Comparison of ENCODE assay signal across 25 cellular contexts in genomic region chr17:51722994-51723393, GRCh38.
DNase-seq lines count a peak whose midpoint lies in the region; ATAC-seq and TF ChIP-seq lines count a peak whose summit lies in the region.
"Had no signal": no experiment of that assay in that cellular context is flagged by ENCODE, and none has a peak within 500 bp of the region (broad histone marks: within the 10 kb centered on the region; RNA-seq: fewer than 3 reads in every experiment).

No MANE protein-coding gene starts in this region.

- H3K4me3 ChIP-seq in HEK293 (ENCODE audit: low read depth, low read length) = no peak overlapping the region
- H3K4me3 ChIP-seq in RWPE2 (ENCODE audit: severe bottlenecking) = no peak overlapping the region
- H3K4me3 ChIP-seq in neural progenitor cell = no peak overlapping the region
- H3K4me3 ChIP-seq: BLaER1, GM23338, Peyer's patch, SJSA1 had no signal

- H3K9me3 ChIP-seq in HEK293 (ENCODE audit: control insufficient read depth, insufficient read depth, low read depth, low read length) (no peaks in the 10 kb centered on the region), RWPE2 (ENCODE audit: severe bottlenecking) (no peaks in the 10 kb centered on the region), neural progenitor cell (ENCODE audit: low read depth) (no peaks in the 10 kb centered on the region)
- H3K9me3 ChIP-seq: BLaER1, Peyer's patch, SJSA1 had no signal

- POLR2A ChIA-PET in HEK293 (lab: Yijun Ruan, JAX) = no interaction called here

- H3F3A ChIP-seq in neural progenitor cell (ENCODE audit: low read depth) = no peaks in the 10 kb centered on the region

- peak overlapping the region; percentile 35 for H3K4me3 Mint-ChIP-seq in neural progenitor cell
- no peak overlapping the region for H3K4me3 Mint-ChIP-seq in activated CD4-positive, alpha-beta T cell treated with anti-CD3 and anti-CD28 coated beads, Interleukin-2, amount 10 ng/mL, durations not matched to agents 24 days and 14 days
- H3K4me3 Mint-ChIP-seq: CD4-positive, CD25-positive, alpha-beta regulatory T cell; GM23338; H9; HFFc6 had no signal

- intact Hi-C loops in Right ventricle myocardium inferior (cut with DNase I) = no loop called here
- intact Hi-C loops in activated CD4-positive, alpha-beta T cell treated with anti-CD3 and anti-CD28 coated beads, Interleukin-2, amount 10 ng/mL, durations not matched to agents 24 days and 14 days (cut with micrococcal nuclease) = no loop called here

- no peak overlapping the region for H3K9ac ChIP-seq in neural progenitor cell
- H3K9ac ChIP-seq: BLaER1 had no signal

- no peaks in the 10 kb centered on the region for H3K36me3 ChIP-seq in HEK293 (ENCODE audit: control insufficient read depth in 2 of 2, insufficient read depth in 1 of 2, low read length in 2 of 2)
- no peaks in the 10 kb centered on the region for H3K36me3 ChIP-seq in RWPE2 (ENCODE audit: low read depth)
- no peaks in the 10 kb centered on the region for H3K36me3 ChIP-seq in neural progenitor cell
- H3K36me3 ChIP-seq: BLaER1, Peyer's patch, SJSA1 had no signal

- no peaks in the 10 kb centered on the region for H3K79me2 ChIP-seq in neural progenitor cell (ENCODE audit: low read depth)

- no peaks in the 10 kb centered on the region for H3K27me3 Mint-ChIP-seq in neural progenitor cell (ENCODE audit: insufficient read depth, low read depth)
- peaks cover 3% of the 10 kb centered on the region for H3K27me3 Mint-ChIP-seq in activated CD4-positive, alpha-beta T cell treated with anti-CD3 and anti-CD28 coated beads, Interleukin-2, amount 10 ng/mL, durations not matched to agents 24 days and 14 days

- no peaks in the 10 kb centered on the region for H3K36me3 Mint-ChIP-seq in neural progenitor cell
- H3K36me3 Mint-ChIP-seq in activated CD4-positive, alpha-beta T cell treated with anti-CD3 and anti-CD28 coated beads, Interleukin-2, amount 10 ng/mL, durations not matched to agents 24 days and 14 days (ENCODE audit: low read depth) = no peaks in the 10 kb centered on the region
- H3K36me3 Mint-ChIP-seq: CD4-positive, CD25-positive, alpha-beta regulatory T cell had no signal

- H3K4me1 ChIP-seq in HEK293 (ENCODE audit: control insufficient read depth, insufficient read depth, low read length) = no peaks in the 10 kb centered on the region; the same call in 1 of the 2 replicates
- H3K4me1 ChIP-seq in RWPE2 (ENCODE audit: insufficient read depth, poor library complexity, severe bottlenecking) = no peaks in the 10 kb centered on the region
- H3K4me1 ChIP-seq in foreskin keratinocyte = no peaks in the 10 kb centered on the region
- no peaks in the 10 kb centered on the region for H3K4me1 ChIP-seq in neural progenitor cell
- H3K4me1 ChIP-seq: BLaER1, Peyer's patch, SJSA1 had no signal

- DNase-seq in RWPE2 (ENCODE audit: low spot score) (no peak), foreskin keratinocyte (peak; percentile 20 to 32), neural progenitor cell (ENCODE audit: low spot score) (no peak), Right ventricle myocardium inferior (ENCODE audit: missing footprints) (no peak)
- DNase-seq in activated T-cell treated with anti-CD3 and anti-CD28 coated beads, Interleukin-2, amount 50 U/mL, for 48 hours = no peak
- no peak for DNase-seq in activated CD4-positive, alpha-beta T cell treated with anti-CD3 and anti-CD28 coated beads, Interleukin-2, amount 10 ng/mL, durations not matched to agents 24 days and 14 days
- DNase-seq: CD4-positive, CD25-positive, alpha-beta regulatory T cell; DMS53; H9; HFFc6; KBM-7; MM.1S; NCI-H1694 treated with DMSO at 0.1 percent for 48 hours; NCI-H2081; NCI-H2171; NCI-H226; NCI-H510A; NCI-H69; OCI-M1; Peyer's patch; Right ventricle myocardium superior had no signal

- no peak for TF ChIP-seq CTCF in HEK293 (tag by site-specific recombination; IDR thresholded peaks at IDR 0.05)
- TF ChIP-seq CTCF in RWPE2 (IDR thresholded peaks at IDR 0.05; ENCODE audit: poor library complexity, severe bottlenecking) = no peak
- TF ChIP-seq CTCF in foreskin keratinocyte (conservative IDR thresholded peaks at IDR 0.05) = no peak
- no peak for TF ChIP-seq CTCF in neural progenitor cell (IDR thresholded peaks at IDR 0.05)

- no peak overlapping the region for H3K4me2 ChIP-seq in neural progenitor cell
- H3K4me2 ChIP-seq: BLaER1, GM23338 had no signal

- no peak overlapping the region for H2AFZ ChIP-seq in neural progenitor cell (replicated peaks)
- H2AFZ ChIP-seq: GM23338 had no signal

- peaks cover 10% of the 10 kb centered on the region for H3K4me1 Mint-ChIP-seq in neural progenitor cell
- peaks cover 3% of the 10 kb centered on the region for H3K4me1 Mint-ChIP-seq in activated CD4-positive, alpha-beta T cell treated with anti-CD3 and anti-CD28 coated beads, Interleukin-2, amount 10 ng/mL, durations not matched to agents 24 days and 14 days
- H3K4me1 Mint-ChIP-seq: CD4-positive, CD25-positive, alpha-beta regulatory T cell; GM23338; H9 had no signal

- CTCF ChIA-PET in HEK293 (lab: Yijun Ruan, JAX) = interaction anchor here (1.1 kb wide), 1 partner anchor 72 kb away, joined by 3 read pairs; no protein-coding TSS in a partner anchor

- H3K9me3 Mint-ChIP-seq in neural progenitor cell = no peaks in the 10 kb centered on the region
- H3K9me3 Mint-ChIP-seq in activated CD4-positive, alpha-beta T cell treated with anti-CD3 and anti-CD28 coated beads, Interleukin-2, amount 10 ng/mL, durations not matched to agents 24 days and 14 days = peaks cover 5% of the 10 kb centered on the region
- H3K9me3 Mint-ChIP-seq: GM23338, H9 had no signal

- H3K27me3 ChIP-seq in RWPE2 (ENCODE audit: insufficient read depth, poor library complexity, severe bottlenecking) = no peaks in the 10 kb centered on the region
- H3K27me3 ChIP-seq in foreskin keratinocyte = no peaks in the 10 kb centered on the region
- H3K27me3 ChIP-seq in neural progenitor cell = no peaks in the 10 kb centered on the region
- H3K27me3 ChIP-seq: BLaER1, Peyer's patch, SJSA1 had no signal

- no peaks in the 10 kb centered on the region for H4K20me1 ChIP-seq in neural progenitor cell (ENCODE audit: low read depth)
- H4K20me1 ChIP-seq: BLaER1 had no signal

- H3K27ac ChIP-seq in HEK293 (ENCODE audit: extremely low read depth, low read depth, low read length) (no peak overlapping the region), RWPE2 (ENCODE audit: poor library complexity, severe bottlenecking) (no peak overlapping the region), foreskin keratinocyte (no peak overlapping the region), neural progenitor cell (no peak overlapping the region)
- H3K27ac ChIP-seq: BLaER1, Peyer's patch, SJSA1 had no signal

- ATAC-seq in RWPE2 (ENCODE audit: low read depth) = peak; percentile 53; the same call in 1 of the 3 replicates
- ATAC-seq in foreskin keratinocyte = peak; percentile 62
- no peak for ATAC-seq in Right ventricle myocardium inferior
- ATAC-seq: GM23338 had no signal

- H3K27ac Mint-ChIP-seq in neural progenitor cell = peak overlapping the region; percentile 5
- no peak overlapping the region for H3K27ac Mint-ChIP-seq in activated CD4-positive, alpha-beta T cell treated with anti-CD3 and anti-CD28 coated beads, Interleukin-2, amount 10 ng/mL, durations not matched to agents 24 days and 14 days
- H3K27ac Mint-ChIP-seq: CD4-positive, CD25-positive, alpha-beta regulatory T cell; GM23338; H9; HFFc6 had no signal

TF ChIP-seq in HEK293, 187 proteins besides CTCF, POLR2A, EP300 and RAD21:
- TF ChIP-seq, protein P1, sequence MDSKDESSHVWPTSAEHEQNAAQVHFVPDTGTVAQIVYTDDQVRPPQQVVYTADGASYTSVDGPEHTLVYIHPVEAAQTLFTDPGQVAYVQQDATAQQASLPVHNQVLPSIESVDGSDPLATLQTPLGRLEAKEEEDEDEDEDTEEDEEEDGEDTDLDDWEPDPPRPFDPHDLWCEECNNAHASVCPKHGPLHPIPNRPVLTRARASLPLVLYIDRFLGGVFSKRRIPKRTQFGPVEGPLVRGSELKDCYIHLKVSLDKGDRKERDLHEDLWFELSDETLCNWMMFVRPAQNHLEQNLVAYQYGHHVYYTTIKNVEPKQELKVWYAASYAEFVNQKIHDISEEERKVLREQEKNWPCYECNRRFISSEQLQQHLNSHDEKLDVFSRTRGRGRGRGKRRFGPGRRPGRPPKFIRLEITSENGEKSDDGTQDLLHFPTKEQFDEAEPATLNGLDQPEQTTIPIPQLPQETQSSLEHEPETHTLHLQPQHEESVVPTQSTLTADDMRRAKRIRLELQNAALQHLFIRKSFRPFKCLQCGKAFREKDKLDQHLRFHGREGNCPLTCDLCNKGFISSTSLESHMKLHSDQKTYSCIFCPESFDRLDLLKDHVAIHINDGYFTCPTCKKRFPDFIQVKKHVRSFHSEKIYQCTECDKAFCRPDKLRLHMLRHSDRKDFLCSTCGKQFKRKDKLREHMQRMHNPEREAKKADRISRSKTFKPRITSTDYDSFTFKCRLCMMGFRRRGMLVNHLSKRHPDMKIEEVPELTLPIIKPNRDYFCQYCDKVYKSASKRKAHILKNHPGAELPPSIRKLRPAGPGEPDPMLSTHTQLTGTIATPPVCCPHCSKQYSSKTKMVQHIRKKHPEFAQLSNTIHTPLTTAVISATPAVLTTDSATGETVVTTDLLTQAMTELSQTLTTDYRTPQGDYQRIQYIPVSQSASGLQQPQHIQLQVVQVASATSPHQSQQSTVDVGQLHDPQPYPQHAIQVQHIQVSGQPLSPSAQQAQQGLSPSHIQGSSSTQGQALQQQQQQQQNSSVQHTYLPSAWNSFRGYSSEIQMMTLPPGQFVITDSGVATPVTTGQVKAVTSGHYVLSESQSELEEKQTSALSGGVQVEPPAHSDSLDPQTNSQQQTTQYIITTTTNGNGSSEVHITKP (tag by site-specific recombination; IDR thresholded peaks at IDR 0.05) = peak; percentile 19; the same call in 1 of the 2 replicates
- TF ChIP-seq ZNF146 (tag by site-specific recombination; IDR thresholded peaks at IDR 0.05) = no peak

Comparison
In these comparisons a context has a peak if more than half of its experiments do, and no peak if none do; other contexts are left out.
1. DNase-seq: peak in foreskin keratinocyte (2 of 2); none in RWPE2 (single experiment), neural progenitor cell (single experiment), activated T-cell treated with anti-CD3 and anti-CD28 coated beads, Interleukin-2, amount 50 U/mL, for 48 hours (0 of 2), Right ventricle myocardium inferior (single experiment) and activated CD4-positive, alpha-beta T cell treated with anti-CD3 and anti-CD28 coated beads, Interleukin-2, amount 10 ng/mL, durations not matched to agents 24 days and 14 days (single experiment).